ENCODE assay signal across 9 cellular contexts in the genomic region with DNA sequence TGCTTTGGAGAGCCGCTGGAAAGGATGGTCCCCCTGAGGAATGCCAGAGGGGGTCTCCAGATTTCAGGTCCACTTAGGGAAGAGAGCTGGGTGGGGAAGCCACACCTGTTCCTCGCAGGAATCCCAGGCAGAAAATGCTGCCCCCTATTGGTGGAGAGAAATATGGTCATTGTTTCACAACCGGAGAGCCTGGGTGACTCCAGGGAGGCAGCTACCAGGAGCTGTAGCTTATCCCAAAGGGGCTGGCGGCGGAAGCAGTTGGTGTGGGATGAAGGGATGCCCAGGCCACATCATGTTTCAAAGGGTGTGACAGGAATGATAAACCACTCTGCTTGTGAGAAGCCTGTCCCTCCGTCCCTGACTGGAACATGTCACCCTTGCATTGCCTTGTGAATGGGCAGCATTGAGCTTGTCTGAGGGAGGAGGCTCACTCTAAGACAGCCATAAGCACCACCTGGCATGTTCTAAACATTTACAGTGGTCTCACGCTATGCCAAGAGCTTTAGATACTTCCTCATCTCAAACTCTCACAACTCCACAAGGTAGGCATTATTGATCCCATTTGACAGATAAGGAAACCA. TPM values are rescaled to one million over a fixed set of nuclear protein-coding genes. Genes with fewer than 3 reads are reported as not detected.
DNase-seq lines count a peak whose midpoint lies in the region; ATAC-seq and TF ChIP-seq lines count a peak whose summit lies in the region.
"Had no signal": no experiment of that assay in that cellular context is flagged by ENCODE, and none has a peak within 500 bp of the region (broad histone marks: within the 10 kb centered on the region; RNA-seq: fewer than 3 reads in every experiment).

No MANE protein-coding gene starts in this region.

- no peak overlapping the region for H3K27ac Mint-ChIP-seq in osteocyte (ENCODE audit: unreplicated experiment)

- TF ChIP-seq CTCF in choroid plexus epithelial cell (conservative IDR thresholded peaks at IDR 0.05; ENCODE audit: low read depth, low read length) (peak; percentile 61), osteocyte (IDR thresholded peaks at IDR 0.05) (peak; percentile 25)

- H3K4me3 Mint-ChIP-seq in osteocyte (ENCODE audit: unreplicated experiment) = no peak overlapping the region

- no peaks in the 10 kb centered on the region for H3K9me3 Mint-ChIP-seq in osteocyte (ENCODE audit: unreplicated experiment)

- DNase-seq in NCI-H82 (lab: John Stamatoyannopoulos, UW) (peak; percentile 27), NCI-H82 treated with DMSO at 0.1 percent for 48 hours (lab: John Stamatoyannopoulos, UW; ENCODE audit: unreplicated experiment) (no peak), choroid plexus epithelial cell (ENCODE audit: low read depth) (peak; percentile 7), osteocyte (ENCODE audit: extremely low spot score, unreplicated experiment) (peak; percentile 69), NCI-H748 (lab: John Stamatoyannopoulos, UW; ENCODE audit: unreplicated experiment) (no peak), T-helper 9 cell (no peak)
- DNase-seq: NCI-H2081 treated with DMSO at 0.1 percent for 48 hours had no signal

- peak; percentile 66 for TF ChIP-seq RAD21 in Ishikawa (IDR thresholded peaks at IDR 0.05; ENCODE audit: low read depth)

- no peak for ATAC-seq in HG03571 (IDR thresholded peaks at IDR 0.05; ENCODE audit: unreplicated experiment)

- H3K36me3 Mint-ChIP-seq in osteocyte (ENCODE audit: unreplicated experiment) = no peaks in the 10 kb centered on the region

- H3K4me1 Mint-ChIP-seq in osteocyte (ENCODE audit: unreplicated experiment) = no peaks in the 10 kb centered on the region

- no peaks in the 10 kb centered on the region for H3K27me3 Mint-ChIP-seq in osteocyte (ENCODE audit: unreplicated experiment)

- no peak for TF ChIP-seq EP300 in Ishikawa (IDR thresholded peaks at IDR 0.05; ENCODE audit: borderline replicate concordance)

- H3K4me3 ChIP-seq in choroid plexus epithelial cell (ENCODE audit: low read depth, low read length) = no peak overlapping the region

TF ChIP-seq in Ishikawa, 13 proteins besides CTCF, POLR2A, EP300 and RAD21:
- TF ChIP-seq TCF12 (IDR thresholded peaks at IDR 0.05; ENCODE audit: low read depth) = no peak
- TF ChIP-seq, protein P1, sequence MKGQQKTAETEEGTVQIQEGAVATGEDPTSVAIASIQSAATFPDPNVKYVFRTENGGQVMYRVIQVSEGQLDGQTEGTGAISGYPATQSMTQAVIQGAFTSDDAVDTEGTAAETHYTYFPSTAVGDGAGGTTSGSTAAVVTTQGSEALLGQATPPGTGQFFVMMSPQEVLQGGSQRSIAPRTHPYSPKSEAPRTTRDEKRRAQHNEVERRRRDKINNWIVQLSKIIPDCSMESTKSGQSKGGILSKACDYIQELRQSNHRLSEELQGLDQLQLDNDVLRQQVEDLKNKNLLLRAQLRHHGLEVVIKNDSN (IDR thresholded peaks at IDR 0.05) = no peak
- TF ChIP-seq TAF1 (IDR thresholded peaks at IDR 0.05; ENCODE audit: low read depth) = no peak
- TF ChIP-seq NFIC (IDR thresholded peaks at IDR 0.05) = no peak
- TF ChIP-seq YY1 (IDR thresholded peaks at IDR 0.05; ENCODE audit: low read depth) = no peak
- TF ChIP-seq CREB1 (IDR thresholded peaks at IDR 0.05; ENCODE audit: low read depth) = no peak
- 0 out of 2 replicates have a peak, but pooled peaks have one; percentile 40 for TF ChIP-seq CEBPB (IDR thresholded peaks at IDR 0.05)
- TF ChIP-seq EGR1 (IDR thresholded peaks at IDR 0.05) = no peak
- TF ChIP-seq, protein P2, sequence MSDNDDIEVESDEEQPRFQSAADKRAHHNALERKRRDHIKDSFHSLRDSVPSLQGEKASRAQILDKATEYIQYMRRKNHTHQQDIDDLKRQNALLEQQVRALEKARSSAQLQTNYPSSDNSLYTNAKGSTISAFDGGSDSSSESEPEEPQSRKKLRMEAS (IDR thresholded peaks at IDR 0.05) = no peak
- TF ChIP-seq ZBTB7A (IDR thresholded peaks at IDR 0.05; ENCODE audit: low read depth) = no peak
- peak; percentile 19; the same call in 1 of the 2 replicates for TF ChIP-seq TEAD4 (IDR thresholded peaks at IDR 0.05)
- TF ChIP-seq FOXM1 (IDR thresholded peaks at IDR 0.05; ENCODE audit: borderline replicate concordance, low read depth) = no peak

RNA-seq across cellular contexts. Expression of gene POMGNT2, which starts 34.5 kb away (rescaled TPM):
- total RNA-seq in osteocyte = 16.1 and 18.5 TPM in 2 replicates

Comparison
In these comparisons a context has a peak if more than half of its experiments do, and no peak if none do; other contexts are left out.
1. DNase-seq: peak in NCI-H82 (single experiment), choroid plexus epithelial cell (single experiment) and osteocyte (single experiment); none in NCI-H82 treated with DMSO at 0.1 percent for 48 hours (single experiment), NCI-H748 (single experiment) and T-helper 9 cell (single experiment).